In genomic region chr11:108697872-108698473, GRCh38 we compare ENCODE assay signal across 8 cellular contexts. TPM values are rescaled to one million over a fixed set of nuclear protein-coding genes. Genes with fewer than 3 reads are reported as not detected.
A peak's percentile ranks its signal among the peaks of the same experiment; 100 is the strongest.
DNase-seq lines count a peak whose midpoint lies in the region; ATAC-seq and TF ChIP-seq lines count a peak whose summit lies in the region.

No MANE protein-coding gene starts in this region.

- peaks cover 0 to 5% (median 0%) of the 10 kb centered on the region in 4 donors for H3K36me3 ChIP-seq in right lobe of liver

- TF ChIP-seq CTCF in AG10803 (conservative IDR thresholded peaks at IDR 0.05; ENCODE audit: low read length) (peak; percentile 99), right lobe of liver (IDR thresholded peaks at IDR 0.05) (peak; percentile 69 to 85 (median 80))

- H3K4me3 ChIP-seq in AG10803 (ENCODE audit: low read length) (no peak overlapping the region), right lobe of liver (no peak overlapping the region)

- no peak overlapping the region for H3K27ac Mint-ChIP-seq in stimulated activated naive CD8-positive, alpha-beta T cell treated with anti-CD3 and anti-CD28 coated beads, Interleukin-15, amount 100 ng/mL, for 72 hours

- H3K4me3 Mint-ChIP-seq in stimulated activated naive CD8-positive, alpha-beta T cell treated with anti-CD3 and anti-CD28 coated beads, Interleukin-15, amount 100 ng/mL, for 72 hours: no peak overlapping the region

- H3K4me1 Mint-ChIP-seq in stimulated activated naive CD8-positive, alpha-beta T cell treated with anti-CD3 and anti-CD28 coated beads, Interleukin-15, amount 100 ng/mL, for 72 hours: no peaks in the 10 kb centered on the region

- no peak for TF ChIP-seq POLR2A in right lobe of liver (IDR thresholded peaks at IDR 0.05)

- ATAC-seq in GM18498 (IDR thresholded peaks at IDR 0.05; ENCODE audit: unreplicated experiment) (peak; percentile 81), HG02763 (IDR thresholded peaks at IDR 0.05; ENCODE audit: unreplicated experiment) (peak; percentile 82), right lobe of liver (peak; percentile 74 to 92 (median 87))
- peak; percentile 88 for ATAC-seq in stimulated activated naive CD8-positive, alpha-beta T cell treated with anti-CD3 and anti-CD28 coated beads, Interleukin-15, amount 100 ng/mL, for 72 hours

- WGBS in right lobe of liver (ENCODE audit: insufficient coverage, low coverage, low lambda C conversion rate, missing lambda C conversion rate): 64% methylated on average over 3 of the region's 3 CpGs

- peak; percentile 80 for DNase-seq in AG10803 (ENCODE audit: low read depth)
- DNase-seq in NCI-H1105 treated with DMSO at 0.1 percent for 48 hours (lab: John Stamatoyannopoulos, UW): peak; percentile 64
- peak; percentile 67 to 89 for DNase-seq in SW 1271 (lab: John Stamatoyannopoulos, UW)
- peak; percentile 79 for DNase-seq in dedifferentiated amniotic fluid mesenchymal stem cell (ENCODE audit: extremely low spot score)
- DNase-seq in right lobe of liver: peak in 1 of 3 donors; percentile 44
- peak; percentile 13 to 47 for DNase-seq in stimulated activated naive CD8-positive, alpha-beta T cell treated with anti-CD3 and anti-CD28 coated beads, Interleukin-15, amount 100 ng/mL, for 72 hours

- H3K27me3 Mint-ChIP-seq in stimulated activated naive CD8-positive, alpha-beta T cell treated with anti-CD3 and anti-CD28 coated beads, Interleukin-15, amount 100 ng/mL, for 72 hours: no peaks in the 10 kb centered on the region

- no peaks in the 10 kb centered on the region for H3K9me3 Mint-ChIP-seq in stimulated activated naive CD8-positive, alpha-beta T cell treated with anti-CD3 and anti-CD28 coated beads, Interleukin-15, amount 100 ng/mL, for 72 hours

- no peaks in the 10 kb centered on the region for H3K9me3 ChIP-seq in right lobe of liver

- H3K4me1 ChIP-seq in right lobe of liver: no peaks in the 10 kb centered on the region

- no peaks in the 10 kb centered on the region for H3K27me3 ChIP-seq in right lobe of liver

- intact Hi-C loops in right lobe of liver (cut with DNase I): no loop called here

- H3K27ac ChIP-seq in right lobe of liver: no peak overlapping the region

RNA-seq across cellular contexts. Expression of gene DDX10, which starts 33.1 kb away (rescaled TPM):
- 10 to 100 TPM in 4 of 6 experiments, 1 to 10 TPM in 2; 7.4 to 13.6 (median 11.3) TPM for total RNA-seq in right lobe of liver
